ENCODE assay signal across 1 cellular context in the genomic region with DNA sequence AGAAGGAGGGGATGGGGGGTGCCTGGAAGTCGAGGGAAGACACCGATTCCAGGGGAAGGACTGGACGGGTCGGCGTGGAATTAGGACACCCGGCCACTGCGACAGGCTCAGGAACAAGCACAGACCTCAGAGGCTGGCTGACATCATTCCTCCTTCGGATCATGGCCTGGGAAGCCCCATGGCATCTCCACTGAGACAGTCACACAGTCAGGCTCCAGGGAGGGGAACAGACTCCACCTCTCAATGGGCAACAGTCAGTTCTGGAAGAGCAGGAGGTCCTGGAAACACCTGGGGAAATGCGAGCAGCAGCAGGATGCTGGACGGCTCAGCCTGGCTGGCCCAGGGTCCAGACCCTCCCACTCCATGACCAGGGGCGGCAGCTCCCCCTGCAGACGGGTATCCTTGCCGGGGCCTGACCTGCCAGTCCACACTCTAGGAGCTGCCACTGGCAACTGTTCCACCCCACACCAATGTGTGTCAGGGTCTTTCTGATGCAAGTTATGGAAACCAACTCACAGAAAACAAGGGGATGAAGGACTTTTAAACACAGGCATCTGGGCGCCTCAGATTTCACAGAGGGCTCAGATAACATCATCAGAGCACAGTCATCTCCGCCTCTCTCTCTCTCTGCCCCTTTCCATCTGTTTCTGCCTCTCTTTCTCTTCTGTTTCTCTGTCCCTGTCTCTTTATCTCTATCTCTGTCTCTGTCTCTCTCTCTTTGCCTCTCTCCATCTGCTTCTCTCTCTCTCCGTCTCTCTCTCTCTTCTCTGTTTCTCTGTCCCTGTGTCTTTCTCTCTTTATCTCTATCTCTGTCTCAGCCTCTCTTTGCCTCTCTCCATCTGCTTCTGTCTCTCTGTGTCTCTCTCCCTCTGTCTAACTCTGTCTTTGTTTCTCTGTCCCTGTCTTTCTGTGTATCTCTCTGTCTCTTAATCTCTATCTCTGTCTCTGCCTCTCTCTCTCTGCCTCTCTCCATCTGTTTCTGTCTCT.
TF ChIP-seq lines count a peak whose summit lies in the region.

No MANE protein-coding gene starts in this region.

TF ChIP-seq in IMR-90, 13 proteins besides CTCF, POLR2A, EP300 and RAD21:
- TF ChIP-seq MAFK (IDR thresholded peaks at IDR 0.05; ENCODE audit: low read depth, low read length) (no peak), MAZ (IDR thresholded peaks at IDR 0.05; ENCODE audit: borderline replicate concordance, low read depth, low read length) (no peak), ELK1 (IDR thresholded peaks at IDR 0.05; ENCODE audit: borderline replicate concordance, low read depth, low read length) (no peak), MXI1 (IDR thresholded peaks at IDR 0.05; ENCODE audit: borderline replicate concordance, low read depth, low read length) (no peak), NFE2L2 (IDR thresholded peaks at IDR 0.05; ENCODE audit: low read depth, low read length) (no peak)
